ENCODE assay signal across 8 cellular contexts in the genomic region with DNA sequence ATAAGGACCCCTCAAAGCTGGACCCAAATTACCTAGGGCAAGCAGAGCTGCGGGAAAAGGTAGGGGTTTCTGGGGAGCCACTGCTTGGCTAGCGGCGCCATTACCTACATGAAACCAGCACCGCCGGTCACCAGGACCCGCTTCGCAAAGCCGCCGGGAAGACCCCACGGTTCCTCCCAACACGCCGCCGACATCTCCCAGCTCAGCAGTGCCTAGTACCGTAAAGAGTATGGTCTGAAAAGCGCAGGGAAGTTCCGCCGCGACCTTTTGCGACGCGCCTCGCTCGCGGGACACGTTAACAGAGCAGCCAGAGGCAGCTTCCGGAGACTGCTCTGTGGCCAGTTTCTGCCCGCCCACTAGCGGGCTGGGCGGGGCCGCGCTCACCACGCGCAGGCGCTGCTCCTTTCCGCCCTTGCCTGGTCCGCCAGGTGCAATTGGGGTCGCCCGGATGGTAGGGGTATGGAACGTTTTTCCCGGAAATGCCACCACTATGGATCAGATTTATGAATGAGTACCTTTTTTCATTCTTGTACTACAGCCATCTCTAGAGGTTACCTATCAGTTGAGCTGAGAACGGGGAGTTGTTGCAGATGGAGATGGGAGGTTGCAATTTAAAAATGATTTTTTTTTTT. TPM values are rescaled to one million over a fixed set of nuclear protein-coding genes. Genes with fewer than 3 reads are reported as not detected.
DNase-seq lines count a peak whose midpoint lies in the region; ATAC-seq and TF ChIP-seq lines count a peak whose summit lies in the region.

A gene with protein sequence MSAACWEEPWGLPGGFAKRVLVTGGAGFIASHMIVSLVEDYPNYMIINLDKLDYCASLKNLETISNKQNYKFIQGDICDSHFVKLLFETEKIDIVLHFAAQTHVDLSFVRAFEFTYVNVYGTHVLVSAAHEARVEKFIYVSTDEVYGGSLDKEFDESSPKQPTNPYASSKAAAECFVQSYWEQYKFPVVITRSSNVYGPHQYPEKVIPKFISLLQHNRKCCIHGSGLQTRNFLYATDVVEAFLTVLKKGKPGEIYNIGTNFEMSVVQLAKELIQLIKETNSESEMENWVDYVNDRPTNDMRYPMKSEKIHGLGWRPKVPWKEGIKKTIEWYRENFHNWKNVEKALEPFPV (minus strand): TSS at position 210 of the 632 bp plus-strand sequence. CDS start 16 bp downstream, at position 194.

- in situ Hi-C loops in Panc1 (cut with HindIII; ENCODE audit: low pct_unique_long_range_greater_than_20kb, low sequenced_read_pairs): no loop called here

- peaks cover 47% of the 10 kb centered on the region for H3K36me3 Mint-ChIP-seq in activated T-cell treated with anti-CD3 and anti-CD28 coated beads, Interleukin-2, amount 50 U/mL, for 24 hours (ENCODE audit: low read depth)

- H3K4me2 ChIP-seq in KMS-11: peak within 1 kb of the TSS; percentile 84

- H3K4me1 Mint-ChIP-seq in activated T-cell treated with anti-CD3 and anti-CD28 coated beads, Interleukin-2, amount 50 U/mL, for 24 hours (ENCODE audit: low read depth): peaks cover 38% of the 10 kb centered on the region

- H3K4me3 Mint-ChIP-seq in activated T-cell treated with anti-CD3 and anti-CD28 coated beads, Interleukin-2, amount 50 U/mL, for 24 hours: peak within 1 kb of the TSS; percentile 85

- BruUV-seq in Panc1 (replicated peaks; lab: Mats Ljungman, UMichigan): no TSS peak

- no peaks in the 10 kb centered on the region; the same call in 1 of the 2 replicates for H4K20me1 ChIP-seq in KMS-11 (ENCODE audit: insufficient read depth)

- DNase-seq in DMS79 (lab: John Stamatoyannopoulos, UW) (peak; percentile 97), Panc1 (ENCODE audit: low read depth, low spot score) (peak; percentile 58), erythroblast (lab: John Stamatoyannopoulos, UW) (peak; percentile 93 to 95)
- DNase-seq in activated T-cell treated with anti-CD3 and anti-CD28 coated beads, Interleukin-2, amount 50 U/mL, for 24 hours: peak; percentile 92
- peak; percentile 91 for DNase-seq in stimulated activated CD8-positive, alpha-beta memory T cell treated with anti-CD3 and anti-CD28 coated beads, Interleukin-4, amount 100 ng/mL, for 48 hours

- H3K27ac ChIP-seq in KMS-11: peak within 1 kb of the TSS; percentile 42; the same call in 1 of the 2 replicates
- peak within 1 kb of the TSS; percentile 84 for H3K27ac ChIP-seq in Panc1 (ENCODE audit: low read length)

- ATAC-seq in GM21737 (IDR thresholded peaks at IDR 0.05; ENCODE audit: unreplicated experiment) (peak; percentile 98), Panc1 (peak; percentile 99)

- no peaks in the 10 kb centered on the region for H3K36me3 ChIP-seq in KMS-11 (ENCODE audit: insufficient read depth)
- peaks cover 3% of the 10 kb centered on the region for H3K36me3 ChIP-seq in Panc1 (ENCODE audit: control insufficient read depth, insufficient read depth, low read length)
- H3K36me3 ChIP-seq in mucosa of stomach (ENCODE audit: control insufficient read depth, insufficient read depth, low read length): no peaks in the 10 kb centered on the region

- peak within 1 kb of the TSS; percentile 75; the same call in 1 of the 2 replicates for H2AFZ ChIP-seq in KMS-11 (ENCODE audit: low read depth)

- intact Hi-C loops in Panc1 (cut with micrococcal nuclease; ENCODE audit: unreplicated experiment): no loop called here

- H3K4me1 ChIP-seq in KMS-11 (ENCODE audit: low read depth, poor library complexity, severe bottlenecking) (peaks cover 30% of the 10 kb centered on the region), Panc1 (ENCODE audit: control insufficient read depth, insufficient read depth, low read length) (peaks cover 7% of the 10 kb centered on the region), mucosa of stomach (ENCODE audit: control insufficient read depth, insufficient read depth, low read length) (peaks cover 12% of the 10 kb centered on the region)

- H3K9me3 ChIP-seq in Panc1 (ENCODE audit: control insufficient read depth, insufficient read depth, low read depth, low read length) (no peaks in the 10 kb centered on the region), mucosa of stomach (ENCODE audit: control insufficient read depth, low read length) (no peaks in the 10 kb centered on the region)

- H3K4me3 ChIP-seq in KMS-11 (IDR thresholded peaks at IDR 0.05; ENCODE audit: insufficient read depth, low read depth, low read length): no peak within 1 kb of the TSS
- H3K4me3 ChIP-seq in Panc1 (ENCODE audit: low read depth in 2 of 2, low read length in 2 of 2): peak within 1 kb of the TSS; percentile 80 to 89
- H3K4me3 ChIP-seq in mucosa of stomach (ENCODE audit: low read length): peak within 1 kb of the TSS; percentile 96

- peaks cover 28% of the 10 kb centered on the region; the same call in 1 of the 2 replicates for H3K79me2 ChIP-seq in KMS-11 (ENCODE audit: insufficient read depth, low read depth)

- H3K27me3 ChIP-seq in KMS-11 (ENCODE audit: insufficient read depth, low read depth): no peaks in the 10 kb centered on the region
- no peaks in the 10 kb centered on the region for H3K27me3 ChIP-seq in Panc1 (ENCODE audit: control insufficient read depth, insufficient read depth, low read length)
- H3K27me3 ChIP-seq in mucosa of stomach (ENCODE audit: control insufficient read depth, insufficient read depth, low read length): no peaks in the 10 kb centered on the region

- no peaks in the 10 kb centered on the region for H3K27me3 Mint-ChIP-seq in activated T-cell treated with anti-CD3 and anti-CD28 coated beads, Interleukin-2, amount 50 U/mL, for 24 hours

- H3K27ac Mint-ChIP-seq in activated T-cell treated with anti-CD3 and anti-CD28 coated beads, Interleukin-2, amount 50 U/mL, for 24 hours: peak within 1 kb of the TSS; percentile 97

- peaks cover 5% of the 10 kb centered on the region for H3K9me3 Mint-ChIP-seq in activated T-cell treated with anti-CD3 and anti-CD28 coated beads, Interleukin-2, amount 50 U/mL, for 24 hours

- H3K9ac ChIP-seq in KMS-11 (peak within 1 kb of the TSS; percentile 79; the same call in 1 of the 2 replicates), mucosa of stomach (ENCODE audit: low read length) (peak within 1 kb of the TSS; percentile 95)

- CTCF ChIA-PET in Panc1 (lab: Charles Lee): no interaction called here

- POLR2A ChIA-PET in Panc1 (lab: Charles Lee): interaction anchor here (0.5 kb wide), 1 partner anchor 10 kb away, joined by 11 read pairs; no protein-coding TSS in a partner anchor

- TF ChIP-seq CTCF in KMS-11 (conservative IDR thresholded peaks at IDR 0.05; ENCODE audit: low read depth, low read length) (no peak), Panc1 (IDR thresholded peaks at IDR 0.05) (no peak)

- TF ChIP-seq POLR2A in erythroblast (IDR thresholded peaks at IDR 0.05; ENCODE audit: low read length): peak; percentile 94

RNA-seq across cellular contexts. Expression of the gene that starts here (rescaled TPM):
- total RNA-seq in Panc1 (2021; ENCODE audit: unreplicated experiment): 7.9 TPM
- 4.7 TPM for polyA plus RNA-seq in Panc1 (2012; ENCODE audit: insufficient read length)
